In the genomic region with DNA sequence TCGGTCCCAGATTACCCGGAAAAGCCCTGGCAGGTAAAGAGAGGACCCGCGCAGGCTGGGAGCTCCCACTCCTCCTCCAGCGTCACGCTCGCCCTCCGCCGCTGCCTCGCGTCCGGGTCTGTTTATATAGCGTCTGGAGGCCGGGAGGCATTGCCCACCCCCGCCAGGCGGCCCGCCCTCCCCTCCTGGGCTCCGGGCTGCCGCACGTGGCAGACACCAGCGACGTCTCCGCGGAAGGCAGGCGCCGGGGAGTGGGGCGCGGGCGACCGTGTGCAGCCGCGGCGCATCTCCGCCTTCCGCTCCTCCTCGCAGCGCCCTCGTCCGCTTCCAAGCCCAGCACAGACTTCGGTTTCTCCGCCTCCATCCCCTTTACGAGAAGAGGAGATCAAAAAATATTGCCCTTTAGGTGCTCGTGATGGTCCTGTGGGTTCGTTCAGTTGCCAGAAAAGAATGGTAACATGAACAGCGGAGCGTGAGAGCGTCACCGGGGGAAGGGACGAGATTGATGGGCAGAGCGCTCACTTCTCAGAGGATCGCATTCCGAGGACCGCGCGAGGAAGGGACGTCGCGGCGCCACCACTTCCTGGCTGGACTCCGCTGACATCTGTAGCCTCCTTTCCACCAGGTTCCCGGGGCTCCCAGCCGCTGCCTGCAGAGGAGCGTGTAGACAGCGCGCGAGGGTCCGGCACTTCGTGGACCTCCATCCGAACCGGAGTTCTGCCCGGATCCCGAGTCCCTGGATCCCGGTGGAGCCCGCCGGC, we compare ENCODE assay signal across 9 cellular contexts. TPM values are rescaled to one million over a fixed set of nuclear protein-coding genes. Genes with fewer than 3 reads are reported as not detected.
A peak's percentile ranks its signal among the peaks of the same experiment; 100 is the strongest.
DNase-seq lines count a peak whose midpoint lies in the region; TF ChIP-seq lines count a peak whose summit lies in the region.
"Had no signal": no experiment of that assay in that cellular context is flagged by ENCODE, and none has a peak within 500 bp of the region (broad histone marks: within the 10 kb centered on the region; RNA-seq: fewer than 3 reads in every experiment).

A gene (plus strand): TSS at position 210 of the 761 bp plus-strand sequence.

- intact Hi-C loops in dorsolateral prefrontal cortex (cut with DNase I), result no loop called here

- H3K4me1 Mint-ChIP-seq in nephron progenitor cell, result peaks cover 19% of the 10 kb centered on the region

- H3K27ac Mint-ChIP-seq in nephron progenitor cell, result no peak within 1 kb of the TSS

- peak within 1 kb of the TSS; percentile 94 for H3K4me3 Mint-ChIP-seq in nephron progenitor cell

- H3K9me3 Mint-ChIP-seq in nephron progenitor cell, result no peaks in the 10 kb centered on the region

- peaks cover 62% of the 10 kb centered on the region for H3K27me3 Mint-ChIP-seq in nephron progenitor cell (ENCODE audit: low read depth, poor library complexity)

- H3K9me3 ChIP-seq in HUES6 (ENCODE audit: control insufficient read depth, insufficient read depth, low read depth, low read length), result no peaks in the 10 kb centered on the region

- H3K36me3 ChIP-seq in HUES6 (ENCODE audit: control insufficient read depth, insufficient read depth, low read length), result no peaks in the 10 kb centered on the region

- TF ChIP-seq CTCF in dorsolateral prefrontal cortex (IDR thresholded peaks at IDR 0.05 in 54 of 56, conservative IDR thresholded peaks at IDR 0.05 in 2 of 56; ENCODE audit: low read depth in 1 of 56, partially characterized antibody in 56 of 56), result no peak
- TF ChIP-seq CTCF in nephron progenitor cell (IDR thresholded peaks at IDR 0.05), result no peak

- H3K4me3 ChIP-seq in HUES6 (ENCODE audit: low read depth, low read length), result peak within 1 kb of the TSS; percentile 63
- H3K4me3 ChIP-seq in dorsolateral prefrontal cortex, result peak within 1 kb of the TSS; percentile 42 to 82 (median 63)

- H3K9ac ChIP-seq in HUES6 (ENCODE audit: low read length), result peak within 1 kb of the TSS; percentile 34

- no peaks in the 10 kb centered on the region for H3K36me3 Mint-ChIP-seq in nephron progenitor cell (ENCODE audit: low read depth)

- DNase-seq in DMS 273 (lab: John Stamatoyannopoulos, UW; ENCODE audit: unreplicated experiment) (peak; percentile 23), DMS 273 treated with DMSO at 0.1 percent for 48 hours (lab: John Stamatoyannopoulos, UW) (no peak), dorsolateral prefrontal cortex (peak in 8 of 10 donors; percentile 9 to 62 (median 40)), nephron progenitor cell (peak; percentile 61), H4 (ENCODE audit: low spot score) (no peak), COLO829 (ENCODE audit: low spot score) (no peak), cortex of kidney (lab: John Stamatoyannopoulos, UW) (no peak)

- peaks cover 10% of the 10 kb centered on the region for H3K4me1 ChIP-seq in HUES6 (ENCODE audit: control insufficient read depth, insufficient read depth, low read length)

- H3K27me3 ChIP-seq in HUES6 (ENCODE audit: control insufficient read depth, insufficient read depth, low read length) (peaks cover 61% of the 10 kb centered on the region), dorsolateral prefrontal cortex (peaks cover 0 to 34% (median 7%) of the 10 kb centered on the region in 45 donors)

- H3K27ac ChIP-seq in HUES6 (ENCODE audit: low read depth, low read length), result no peak within 1 kb of the TSS
- H3K27ac ChIP-seq in dorsolateral prefrontal cortex, result peak within 1 kb of the TSS in 47 of 59 donors; percentile 4 to 84 (median 62)
- H3K27ac ChIP-seq: 22Rv1 had no signal

RNA-seq across cellular contexts. Expression of the gene that starts here (rescaled TPM):
- total RNA-seq in dorsolateral prefrontal cortex, result 10 to 100 TPM in 72 of 120 experiments, 1 to 10 TPM in 48; 3.2 to 20.1 (median 10.8) TPM
- total RNA-seq in H4 (2014; rRNA removed; shearing (Covaris generic)), result not detected in 2 replicates

Comparison
In these comparisons a context has a peak if more than half of its experiments do, and no peak if none do; other contexts are left out.
1. DNase-seq: peak in DMS 273 (single experiment), dorsolateral prefrontal cortex (8 of 10) and nephron progenitor cell (single experiment); none in DMS 273 treated with DMSO at 0.1 percent for 48 hours (single experiment), H4 (single experiment), COLO829 (single experiment) and cortex of kidney (single experiment).